18 cellular contexts compared by ENCODE assay signal in genomic region chr5:154264549-154265196, GRCh38.
A peak's percentile ranks its signal among the peaks of the same experiment; 100 is the strongest.
DNase-seq lines count a peak whose midpoint lies in the region; ATAC-seq and TF ChIP-seq lines count a peak whose summit lies in the region.
"Had no signal": no experiment of that assay in that cellular context is flagged by ENCODE, and none has a peak within 500 bp of the region (broad histone marks: within the 10 kb centered on the region; RNA-seq: fewer than 3 reads in every experiment).

No MANE protein-coding gene starts in this region.

- no peak for TF ChIP-seq POLR2A in erythroblast (IDR thresholded peaks at IDR 0.05; ENCODE audit: low read length)

- H3K4me3 ChIP-seq in right atrium auricular region, result no peak overlapping the region
- H3K4me3 ChIP-seq: HAP-1 had no signal

- no peak overlapping the region for H3K4me3 Mint-ChIP-seq in chondrocyte (ENCODE audit: unreplicated experiment)
- H3K4me3 Mint-ChIP-seq: CD14-positive monocyte, IgD-negative memory B cell had no signal

- TF ChIP-seq CTCF in right atrium auricular region (IDR thresholded peaks at IDR 0.05) (no peak), chondrocyte (IDR thresholded peaks at IDR 0.05) (no peak)

- H3K27me3 ChIP-seq in right atrium auricular region, result no peaks in the 10 kb centered on the region

- H3K27ac ChIP-seq in right atrium auricular region, result no peak overlapping the region

- peak overlapping the region; percentile 45 for H3K27ac Mint-ChIP-seq in chondrocyte (ENCODE audit: unreplicated experiment)
- H3K27ac Mint-ChIP-seq: CD14-positive monocyte had no signal

- H3K27me3 Mint-ChIP-seq in chondrocyte (ENCODE audit: low read depth), result no peaks in the 10 kb centered on the region
- H3K27me3 Mint-ChIP-seq: IgD-negative memory B cell had no signal

- H3K4me1 Mint-ChIP-seq in chondrocyte (ENCODE audit: low read depth), result peaks cover 66% of the 10 kb centered on the region

- H3K36me3 Mint-ChIP-seq in chondrocyte (ENCODE audit: low read depth), result peaks cover 10% of the 10 kb centered on the region

- ATAC-seq in Right ventricle myocardium inferior, result peak; percentile 66
- ATAC-seq in left ventricle myocardium superior, result peak; percentile 69
- peak; percentile 84 for ATAC-seq in sciatic nerve
- ATAC-seq in GM18861 (IDR thresholded peaks at IDR 0.05; ENCODE audit: unreplicated experiment), result no peak

- H3K36me3 ChIP-seq in right atrium auricular region, result no peaks in the 10 kb centered on the region
- H3K36me3 ChIP-seq: HAP-1 had no signal

- peaks cover 2% of the 10 kb centered on the region for H3K9me3 Mint-ChIP-seq in chondrocyte (ENCODE audit: low read depth)
- H3K9me3 Mint-ChIP-seq: IgD-negative memory B cell had no signal

- H3K4me1 ChIP-seq in right atrium auricular region, result peaks cover 0 to 17% of the 10 kb centered on the region in 2 donors

- intact Hi-C loops in Right ventricle myocardium inferior (cut with DNase I) (no loop called here), left ventricle myocardium superior (cut with micrococcal nuclease) (no loop called here), sciatic nerve (cut with DNase I) (no loop called here)

- DNase-seq in Right ventricle myocardium inferior (ENCODE audit: missing footprints) (no peak), right atrium auricular region (ENCODE audit: low spot score) (no peak), chondrocyte (ENCODE audit: low spot score) (no peak), left ventricle myocardium superior (no peak), sciatic nerve (ENCODE audit: low spot score) (no peak), activated gamma-delta T cell (lab: John Stamatoyannopoulos, UW) (no peak), erythroblast (lab: John Stamatoyannopoulos, UW) (no peak)
- DNase-seq: COR-L47, GF-D8, NCI-H1105, NCI-H1694 treated with DMSO at 0.1 percent for 48 hours, NCI-H345, NCI-H526, SIG-M5 had no signal

- no peaks in the 10 kb centered on the region for H3K9me3 ChIP-seq in right atrium auricular region
- H3K9me3 ChIP-seq: HAP-1 had no signal
